Comparison of ENCODE assay signal across 8 cellular contexts in the genomic region with DNA sequence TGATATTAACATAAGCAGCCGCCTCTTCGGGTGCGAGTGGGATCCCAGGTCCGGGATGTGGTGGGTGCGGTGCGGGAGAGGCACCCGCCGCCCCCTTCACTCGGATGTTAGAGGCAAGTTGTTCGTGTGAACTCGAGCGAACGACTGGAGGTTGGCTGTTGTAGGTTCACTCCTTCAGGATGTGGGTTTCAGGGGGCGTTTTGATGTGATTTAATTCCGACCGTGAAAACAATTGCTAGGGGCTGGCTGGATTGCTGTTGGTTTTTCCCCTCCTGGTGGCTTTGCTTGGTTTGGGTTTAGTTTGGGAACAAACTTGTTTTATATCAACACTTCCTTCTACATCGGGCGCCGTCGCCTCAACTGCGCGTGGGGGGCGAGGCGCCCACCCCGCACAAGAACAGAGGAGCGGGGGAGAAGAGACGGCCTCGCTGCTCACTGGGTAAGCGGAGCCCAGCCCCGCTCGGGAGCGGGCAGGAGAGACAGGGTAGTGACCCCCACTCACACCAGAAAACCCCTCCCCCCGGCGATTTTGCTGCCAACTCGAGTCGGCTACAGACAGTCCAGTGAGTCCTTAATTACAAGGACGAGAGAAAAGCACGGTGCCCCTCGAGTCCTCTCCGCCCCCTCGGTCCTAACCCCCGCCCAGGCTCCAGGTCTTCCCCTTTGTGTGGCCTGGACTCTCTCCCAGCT. TPM values are rescaled to one million over a fixed set of nuclear protein-coding genes. Genes with fewer than 3 reads are reported as not detected.
DNase-seq lines count a peak whose midpoint lies in the region; ATAC-seq lines count a peak whose summit lies in the region.

No MANE protein-coding gene starts in this region.

- H3K4me1 Mint-ChIP-seq in activated T-helper 17 cell treated with anti-CD3 and anti-CD28 coated beads, Interleukin-2, amount 50 U/mL, for 72 hours: peaks cover 17% of the 10 kb centered on the region

- peak overlapping the region; percentile 50 for H3K9ac ChIP-seq in NT2/D1 (ENCODE audit: insufficient read length, low read depth)

- H3K4me1 ChIP-seq in NT2/D1 (ENCODE audit: insufficient read depth, insufficient read length): no peaks in the 10 kb centered on the region

- H3K36me3 Mint-ChIP-seq in activated T-helper 17 cell treated with anti-CD3 and anti-CD28 coated beads, Interleukin-2, amount 50 U/mL, for 72 hours (ENCODE audit: low read depth): peaks cover 12% of the 10 kb centered on the region

- peaks cover 21% of the 10 kb centered on the region for H3K27me3 Mint-ChIP-seq in activated T-helper 17 cell treated with anti-CD3 and anti-CD28 coated beads, Interleukin-2, amount 50 U/mL, for 72 hours

- ATAC-seq in activated T-helper 17 cell treated with anti-CD3 and anti-CD28 coated beads, Interleukin-2, amount 50 U/mL, for 72 hours (replicated peaks): peak; percentile 14
- peak; percentile 29 for ATAC-seq in stimulated activated naive CD8-positive, alpha-beta T cell treated with anti-CD3 and anti-CD28 coated beads, Interleukin-15, Interleukin-2, amounts not matched to agents 100 U/mL and 50 U/mL, for 24 hours
- ATAC-seq in GM18873 (IDR thresholded peaks at IDR 0.05; ENCODE audit: low FRiP score, unreplicated experiment): no peak

- H3K4me3 ChIP-seq in NT2/D1 (ENCODE audit: insufficient read length, low read depth): peak overlapping the region; percentile 61

- H3K9me3 ChIP-seq in NT2/D1 (ENCODE audit: insufficient read depth, low read length): no peaks in the 10 kb centered on the region

- peak overlapping the region; percentile 96 for H3K4me3 Mint-ChIP-seq in activated T-helper 17 cell treated with anti-CD3 and anti-CD28 coated beads, Interleukin-2, amount 50 U/mL, for 72 hours

- H3K27me3 ChIP-seq in NT2/D1 (ENCODE audit: insufficient read depth, insufficient read length) (peaks cover 74% of the 10 kb centered on the region), layer of hippocampus (ENCODE audit: control insufficient read depth, insufficient read depth, low read length) (peaks cover 24% of the 10 kb centered on the region)

- DNase-seq in NT2/D1 (ENCODE audit: low read depth, low spot score) (no peak), EL (no peak), HK-2 (ENCODE audit: unreplicated experiment) (no peak), SHP77 (lab: John Stamatoyannopoulos, UW) (no peak)
- peak; percentile 72 for DNase-seq in stimulated activated naive CD8-positive, alpha-beta T cell treated with anti-CD3 and anti-CD28 coated beads, Interleukin-15, Interleukin-2, amounts not matched to agents 100 U/mL and 50 U/mL, for 24 hours

- peak overlapping the region; percentile 80 for H3K27ac Mint-ChIP-seq in activated T-helper 17 cell treated with anti-CD3 and anti-CD28 coated beads, Interleukin-2, amount 50 U/mL, for 72 hours

- H3K36me3 ChIP-seq in NT2/D1 (ENCODE audit: insufficient read depth, insufficient read length, low read length): no peaks in the 10 kb centered on the region

- peak overlapping the region; percentile 42 for H3K27ac ChIP-seq in layer of hippocampus (ENCODE audit: low read depth, low read length)

- H3K9me3 Mint-ChIP-seq in activated T-helper 17 cell treated with anti-CD3 and anti-CD28 coated beads, Interleukin-2, amount 50 U/mL, for 72 hours: no peaks in the 10 kb centered on the region

RNA-seq across cellular contexts. Expression of a gene that starts 3.0 kb away (rescaled TPM):
- total RNA-seq in activated T-helper 17 cell treated with anti-CD3 and anti-CD28 coated beads, Interleukin-2, amount 50 U/mL, for 72 hours: 10 to 100 TPM; 73.4 to 93.4 TPM
